ENCODE assay signal across 13 cellular contexts in genomic region chr7:102365390-102365789, GRCh38. TPM values are rescaled to one million over a fixed set of nuclear protein-coding genes. Genes with fewer than 3 reads are reported as not detected.
DNase-seq lines count a peak whose midpoint lies in the region; ATAC-seq, FAIRE-seq and TF ChIP-seq lines count a peak whose summit lies in the region.
"Not testable (repeated sequence)": the region's sequence is repeated elsewhere in the genome, so short reads cannot be mapped to it uniquely, and the experiment has no call there.
"Had no signal": no experiment of that assay in that cellular context is flagged by ENCODE, and none has a peak within 500 bp of the region (broad histone marks: within the 10 kb centered on the region; RNA-seq: fewer than 3 reads in every experiment).

No MANE protein-coding gene starts in this region.

- H4K20me1 ChIP-seq in SU-DHL-6 (ENCODE audit: low read depth, low read length); astrocyte (ENCODE audit: insufficient read depth, low read length): not testable (repeated sequence)

- not testable (repeated sequence) for H3K4me3 ChIP-seq in CD8-positive, alpha-beta memory T cell (ENCODE audit: low read length); SU-DHL-6 (ENCODE audit: insufficient read depth, low read length, poor library complexity, severe bottlenecking); astrocyte (ENCODE audit: insufficient read depth, low read depth, low read length)
- peak overlapping the region; percentile 63; the same call in 1 of the 2 replicates for H3K4me3 ChIP-seq in HFF-Myc (replicated peaks; ENCODE audit: low read depth, low read length)

- ATAC-seq in activated CD8-positive, alpha-beta memory T cell treated with anti-CD3 and anti-CD28 coated beads, Interleukin-2, amount 10 ng/mL, durations not matched to agents 7 days and 5 days: not testable (repeated sequence)

- not testable (repeated sequence) for H3K9me3 Mint-ChIP-seq in CD8-positive, alpha-beta memory T cell; activated CD8-positive, alpha-beta memory T cell treated with anti-CD3 and anti-CD28 coated beads, Interleukin-2, amount 10 ng/mL, durations not matched to agents 7 days and 5 days (ENCODE audit: low read depth); astrocyte (ENCODE audit: unreplicated experiment); progenitor cell of endocrine pancreas (ENCODE audit: low read depth)

- peak overlapping the region in 4 of 7 donors; percentile 12 to 59 (median 31) for H3K4me3 Mint-ChIP-seq in CD8-positive, alpha-beta memory T cell
- peak overlapping the region; percentile 44 for H3K4me3 Mint-ChIP-seq in activated CD8-positive, alpha-beta memory T cell treated with anti-CD3 and anti-CD28 coated beads, Interleukin-2, amount 10 ng/mL, durations not matched to agents 7 days and 5 days
- H3K4me3 Mint-ChIP-seq in astrocyte (ENCODE audit: unreplicated experiment) (peak overlapping the region; percentile 79), progenitor cell of endocrine pancreas (ENCODE audit: low read depth) (peak overlapping the region; percentile 14)

- H3F3A ChIP-seq in SU-DHL-6 (ENCODE audit: insufficient read depth): not testable (repeated sequence)

- H3K27ac ChIP-seq in CD8-positive, alpha-beta memory T cell (ENCODE audit: low read depth, low read length); SU-DHL-6 (ENCODE audit: low read depth, low read length); astrocyte (ENCODE audit: low read depth, low read length): not testable (repeated sequence)

- H3K9me2 ChIP-seq in SU-DHL-6 (replicated peaks; ENCODE audit: insufficient read depth, low read length): not testable (repeated sequence)

- POLR2A ChIA-PET in CD8-positive, alpha-beta memory T cell (lab: Charles Lee): not testable (repeated sequence)

- not testable (repeated sequence) for H2AFZ ChIP-seq in SU-DHL-6 (ENCODE audit: low read depth, low read length, severe bottlenecking); astrocyte (ENCODE audit: low read depth, low read length)

- H3K4me2 ChIP-seq in SU-DHL-6 (ENCODE audit: low read depth, low read length, poor library complexity, severe bottlenecking): peak overlapping the region; percentile 46
- not testable (repeated sequence) for H3K4me2 ChIP-seq in astrocyte (ENCODE audit: low read length)

- DNase-seq in CD8-positive, alpha-beta memory T cell; HFF-Myc (ENCODE audit: extremely low read depth, low read depth); activated CD8-positive, alpha-beta memory T cell treated with anti-CD3 and anti-CD28 coated beads, Interleukin-2, amount 10 ng/mL, durations not matched to agents 7 days and 5 days; astrocyte (ENCODE audit: low read depth); progenitor cell of endocrine pancreas (ENCODE audit: low spot score, unreplicated experiment): not testable (repeated sequence)
- peak; percentile 13 for DNase-seq in kidney glomerular epithelial cell (lab: John Stamatoyannopoulos, UW)

- H3K27me3 ChIP-seq in CD8-positive, alpha-beta memory T cell (ENCODE audit: insufficient read depth, low read length, poor library complexity, severe bottlenecking); SU-DHL-6 (ENCODE audit: low read length); astrocyte (ENCODE audit: insufficient read depth, low read length): not testable (repeated sequence)

- H3K9me3 ChIP-seq in CD8-positive, alpha-beta memory T cell (ENCODE audit: low read length); SU-DHL-6 (ENCODE audit: insufficient read depth, low read length); astrocyte (ENCODE audit: insufficient read depth, low read depth, low read length): not testable (repeated sequence)

- CTCF ChIA-PET in CD8-positive, alpha-beta memory T cell (lab: Charles Lee); activated CD8-positive, alpha-beta memory T cell treated with anti-CD3 and anti-CD28 coated beads, Interleukin-2, amount 10 ng/mL, durations not matched to agents 7 days and 5 days (lab: Charles Lee): not testable (repeated sequence)

- not testable (repeated sequence) for H3K27me3 Mint-ChIP-seq in CD8-positive, alpha-beta memory T cell; activated CD8-positive, alpha-beta memory T cell treated with anti-CD3 and anti-CD28 coated beads, Interleukin-2, amount 10 ng/mL, durations not matched to agents 7 days and 5 days; astrocyte (ENCODE audit: low read depth, unreplicated experiment); progenitor cell of endocrine pancreas

- TF ChIP-seq CTCF in HFF-Myc (IDR thresholded peaks at IDR 0.05; ENCODE audit: low read depth, low read length, missing control alignments); SU-DHL-6 (IDR thresholded peaks at IDR 0.05; ENCODE audit: insufficient read depth, low read length, poor library complexity, severe bottlenecking); astrocyte (IDR thresholded peaks at IDR 0.05; ENCODE audit: insufficient read depth, low read depth, low read length); progenitor cell of endocrine pancreas (IDR thresholded peaks at IDR 0.05; ENCODE audit: unreplicated experiment): not testable (repeated sequence)

- peaks cover 19 to 39% (median 31%) of the 10 kb centered on the region in 3 donors for H3K4me1 Mint-ChIP-seq in CD8-positive, alpha-beta memory T cell
- peaks cover 14% of the 10 kb centered on the region for H3K4me1 Mint-ChIP-seq in activated CD8-positive, alpha-beta memory T cell treated with anti-CD3 and anti-CD28 coated beads, Interleukin-2, amount 10 ng/mL, durations not matched to agents 7 days and 5 days
- not testable (repeated sequence) for H3K4me1 Mint-ChIP-seq in astrocyte (ENCODE audit: low read depth, unreplicated experiment); progenitor cell of endocrine pancreas (ENCODE audit: low read depth)

- H3K9ac ChIP-seq in SU-DHL-6 (ENCODE audit: low read length): 0 out of 2 replicates have a peak overlapping the region, but pooled peaks have one; percentile 96
- not testable (repeated sequence) for H3K9ac ChIP-seq in astrocyte (ENCODE audit: low read length)

- H3K36me3 Mint-ChIP-seq in CD8-positive, alpha-beta memory T cell: peaks cover 5 to 29% (median 6%) of the 10 kb centered on the region in 3 donors
- H3K36me3 Mint-ChIP-seq in activated CD8-positive, alpha-beta memory T cell treated with anti-CD3 and anti-CD28 coated beads, Interleukin-2, amount 10 ng/mL, durations not matched to agents 7 days and 5 days: peaks cover 22% of the 10 kb centered on the region
- not testable (repeated sequence) for H3K36me3 Mint-ChIP-seq in astrocyte (ENCODE audit: low read depth, unreplicated experiment)
- peaks cover 17% of the 10 kb centered on the region for H3K36me3 Mint-ChIP-seq in progenitor cell of endocrine pancreas (ENCODE audit: insufficient read depth)

- H3K79me2 ChIP-seq in SU-DHL-6 (ENCODE audit: insufficient read depth, low read length) (peaks cover 53% of the 10 kb centered on the region), astrocyte (ENCODE audit: insufficient read depth, low read length) (peaks cover 19% of the 10 kb centered on the region)

- H3K4me1 ChIP-seq in CD8-positive, alpha-beta memory T cell (ENCODE audit: insufficient read depth, low read length); astrocyte (ENCODE audit: insufficient read depth, low read length): not testable (repeated sequence)

- H3K27ac Mint-ChIP-seq in CD8-positive, alpha-beta memory T cell: peak overlapping the region in 1 of 8 donors; percentile 42
- not testable (repeated sequence) for H3K27ac Mint-ChIP-seq in activated CD8-positive, alpha-beta memory T cell treated with anti-CD3 and anti-CD28 coated beads, Interleukin-2, amount 10 ng/mL, durations not matched to agents 7 days and 5 days; progenitor cell of endocrine pancreas
- H3K27ac Mint-ChIP-seq in astrocyte (ENCODE audit: unreplicated experiment): peak overlapping the region; percentile 50

- not testable (repeated sequence) for FAIRE-seq in astrocyte (lab: Jason Lieb, UNC)

- not testable (repeated sequence) for H3K36me3 ChIP-seq in CD8-positive, alpha-beta memory T cell (ENCODE audit: insufficient read depth, low read length); astrocyte (ENCODE audit: insufficient read depth, low read length)
- H3K36me3 ChIP-seq in SU-DHL-6 (ENCODE audit: low read length): peaks cover 17% of the 10 kb centered on the region

RNA-seq across cellular contexts. Expression of gene SPDYE6, which starts 9.1 kb away (rescaled TPM):
- not detected for total RNA-seq in CD8-positive, alpha-beta memory T cell
- 0.89 TPM for polyA plus RNA-seq in CD8-positive, alpha-beta memory T cell
- not detected for total RNA-seq in activated CD8-positive, alpha-beta memory T cell treated with anti-CD3 and anti-CD28 coated beads, Interleukin-2, amount 10 ng/mL, durations not matched to agents 7 days and 5 days
- not detected in 2 replicates for total RNA-seq in astrocyte
- not detected in 2 replicates for total RNA-seq in progenitor cell of endocrine pancreas
- total RNA-seq: dermis microvascular lymphatic vessel endothelial cell, K562, kidney, lung microvascular endothelial cell, thoracic aorta, vagina had no signal

RNA-seq across cellular contexts. Expression of gene PRKRIP1, which starts 30.8 kb away (rescaled TPM):
- 10 to 100 TPM; 26.0 to 27.3 TPM for total RNA-seq in CD8-positive, alpha-beta memory T cell
- polyA plus RNA-seq in CD8-positive, alpha-beta memory T cell: 21.1 TPM
- total RNA-seq in activated CD8-positive, alpha-beta memory T cell treated with anti-CD3 and anti-CD28 coated beads, Interleukin-2, amount 10 ng/mL, durations not matched to agents 7 days and 5 days: 10 to 100 TPM; 22.2 to 34.5 TPM
- total RNA-seq in astrocyte: 35.1 and 37.3 TPM in 2 replicates
- 44.8 and 45.0 TPM in 2 replicates for total RNA-seq in progenitor cell of endocrine pancreas

Comparison
In these comparisons a context has a peak if more than half of its experiments do, and no peak if none do; other contexts are left out.
1. H3K4me3 Mint-ChIP-seq: peak in every context shown above with its lines; median percentile 79 in astrocyte; 44 in activated CD8-positive, alpha-beta memory T cell treated with anti-CD3 and anti-CD28 coated beads, Interleukin-2, amount 10 ng/mL, durations not matched to agents 7 days and 5 days; 31 in CD8-positive, alpha-beta memory T cell; 14 in progenitor cell of endocrine pancreas.